Comparison of ENCODE assay signal across 22 cellular contexts in genomic region chr12:96809522-96809921, GRCh38.
DNase-seq lines count a peak whose midpoint lies in the region; ATAC-seq, FAIRE-seq and TF ChIP-seq lines count a peak whose summit lies in the region.
"Had no signal": no experiment of that assay in that cellular context is flagged by ENCODE, and none has a peak within 500 bp of the region (broad histone marks: within the 10 kb centered on the region; RNA-seq: fewer than 3 reads in every experiment).

No MANE protein-coding gene starts in this region.

- H3K4me3 ChIP-seq in A549, result no peak overlapping the region
- H3K4me3 ChIP-seq in SJSA1, result no peak overlapping the region

- no peak for TF ChIP-seq EP300 in A549 (IDR thresholded peaks at IDR 0.05)

- H3K9me3 Mint-ChIP-seq in chondrocyte (ENCODE audit: low read depth), result peaks cover 23% of the 10 kb centered on the region
- peaks cover 2% of the 10 kb centered on the region for H3K9me3 Mint-ChIP-seq in progenitor cell of endocrine pancreas (ENCODE audit: low read depth)

- FAIRE-seq in A549 (lab: Jason Lieb, UNC) (peak; percentile 46), GM19239 (lab: Jason Lieb, UNC) (peak; percentile 69), urothelium cell line (lab: Jason Lieb, UNC) (no peak)
- FAIRE-seq: HTR-8/SVneo, RCC 7860 had no signal

- CTCF ChIA-PET in A549 (lab: Yijun Ruan, JAX), result no interaction called here

- no peak for DNase-seq in A549 (ENCODE audit: low read depth in 1 of 2, low spot score in 1 of 2)
- DNase-seq in GM19239 (ENCODE audit: insufficient read length, low spot score), result no peak
- no peak for DNase-seq in SJSA1 (ENCODE audit: low read depth in 1 of 2, low spot score in 2 of 2)
- no peak for DNase-seq in chondrocyte (ENCODE audit: low spot score)
- DNase-seq in urothelium cell line (ENCODE audit: low spot score), result no peak
- DNase-seq in progenitor cell of endocrine pancreas (ENCODE audit: low spot score, unreplicated experiment), result no peak
- DNase-seq: 8988T; DMS 273 treated with DMSO at 0.1 percent for 48 hours; GF-D8; IMR-90; Kasumi-1; NCI-H1092 treated with DMSO at 0.1 percent for 48 hours; NCI-H2081 treated with DMSO at 0.1 percent for 48 hours; NK-92 treated with Interleukin-12 subunit alpha and Interleukin-12 subunit beta, amount 100 ng/mL, for 24 hours; SHP77 treated with DMSO at 0.1 percent for 48 hours; T-helper 1 cell had no signal

- H3K4me3 Mint-ChIP-seq in chondrocyte (ENCODE audit: unreplicated experiment) (no peak overlapping the region), progenitor cell of endocrine pancreas (ENCODE audit: low read depth) (no peak overlapping the region)
- H3K4me3 Mint-ChIP-seq: B cell had no signal

- no peak for TF ChIP-seq CTCF in A549 (IDR thresholded peaks at IDR 0.05)
- TF ChIP-seq CTCF in chondrocyte (IDR thresholded peaks at IDR 0.05), result no peak
- no peak for TF ChIP-seq CTCF in progenitor cell of endocrine pancreas (IDR thresholded peaks at IDR 0.05; ENCODE audit: unreplicated experiment)

- TF ChIP-seq RAD21 in A549 (conservative IDR thresholded peaks at IDR 0.05 in 1 of 2, IDR thresholded peaks at IDR 0.05 in 1 of 2), result no peak

- no peak for TF ChIP-seq POLR2A in A549 (IDR thresholded peaks at IDR 0.05; ENCODE audit: low read length)

- H3K4me1 ChIP-seq in A549 (peaks cover 18% of the 10 kb centered on the region), SJSA1 (replicated peaks) (peaks cover 45% of the 10 kb centered on the region)

- no peak overlapping the region for H3K27ac Mint-ChIP-seq in chondrocyte (ENCODE audit: unreplicated experiment)
- no peak overlapping the region for H3K27ac Mint-ChIP-seq in progenitor cell of endocrine pancreas
- H3K27ac Mint-ChIP-seq: B cell had no signal

- H3K27me3 ChIP-seq in SJSA1 (replicated peaks), result no peaks in the 10 kb centered on the region

- H3K36me3 ChIP-seq in SJSA1, result no peaks in the 10 kb centered on the region

- ATAC-seq in A549 (no peak), HG03432 (IDR thresholded peaks at IDR 0.05; ENCODE audit: unreplicated experiment) (peak; percentile 44), HG02973 (IDR thresholded peaks at IDR 0.05; ENCODE audit: unreplicated experiment) (no peak)
- ATAC-seq: HCT116 had no signal

- H3K36me3 Mint-ChIP-seq in chondrocyte (ENCODE audit: low read depth), result no peaks in the 10 kb centered on the region
- no peaks in the 10 kb centered on the region for H3K36me3 Mint-ChIP-seq in progenitor cell of endocrine pancreas (ENCODE audit: insufficient read depth)

- H3K4me2 ChIP-seq in A549, result no peak overlapping the region

- peaks cover 5% of the 10 kb centered on the region for H3K27me3 Mint-ChIP-seq in chondrocyte (ENCODE audit: low read depth)
- no peaks in the 10 kb centered on the region for H3K27me3 Mint-ChIP-seq in progenitor cell of endocrine pancreas
- H3K27me3 Mint-ChIP-seq: B cell had no signal

- H3K4me1 Mint-ChIP-seq in chondrocyte (ENCODE audit: low read depth), result peaks cover 6% of the 10 kb centered on the region
- H3K4me1 Mint-ChIP-seq in progenitor cell of endocrine pancreas (ENCODE audit: low read depth), result peaks cover 6% of the 10 kb centered on the region
- H3K4me1 Mint-ChIP-seq: B cell had no signal

- POLR2A ChIA-PET in A549 (lab: Yijun Ruan, JAX), result no interaction called here

- H3K27ac ChIP-seq in A549, result peak overlapping the region in 1 of 2 experiments; percentile 60; a peak in 2 of 6 replicates
- H3K27ac ChIP-seq in SJSA1, result peak overlapping the region; percentile 98

- H3K9me3 ChIP-seq in A549 (no peaks in the 10 kb centered on the region), SJSA1 (replicated peaks) (no peaks in the 10 kb centered on the region)

TF ChIP-seq in A549, 52 proteins besides CTCF, POLR2A, EP300 and RAD21:
- TF ChIP-seq EHF (CRISPR knock-in tag; IDR thresholded peaks at IDR 0.05), result no peak
- TF ChIP-seq HOXA7 (CRISPR knock-in tag; IDR thresholded peaks at IDR 0.05), result no peak
- no peak for TF ChIP-seq TFCP2L1 (CRISPR knock-in tag; IDR thresholded peaks at IDR 0.05)
- TF ChIP-seq, protein P1, sequence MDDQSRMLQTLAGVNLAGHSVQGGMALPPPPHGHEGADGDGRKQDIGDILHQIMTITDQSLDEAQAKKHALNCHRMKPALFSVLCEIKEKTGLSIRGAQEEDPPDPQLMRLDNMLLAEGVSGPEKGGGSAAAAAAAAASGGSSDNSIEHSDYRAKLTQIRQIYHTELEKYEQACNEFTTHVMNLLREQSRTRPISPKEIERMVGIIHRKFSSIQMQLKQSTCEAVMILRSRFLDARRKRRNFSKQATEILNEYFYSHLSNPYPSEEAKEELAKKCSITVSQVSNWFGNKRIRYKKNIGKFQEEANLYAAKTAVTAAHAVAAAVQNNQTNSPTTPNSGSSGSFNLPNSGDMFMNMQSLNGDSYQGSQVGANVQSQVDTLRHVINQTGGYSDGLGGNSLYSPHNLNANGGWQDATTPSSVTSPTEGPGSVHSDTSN (IDR thresholded peaks at IDR 0.05), result no peak
- TF ChIP-seq CEBPB (IDR thresholded peaks at IDR 0.05), result no peak
- TF ChIP-seq CHD4 (IDR thresholded peaks at IDR 0.05; ENCODE audit: borderline replicate concordance), result no peak
- no peak for TF ChIP-seq MAFK (IDR thresholded peaks at IDR 0.05; ENCODE audit: partially characterized antibody)
- no peak for TF ChIP-seq KDM1A (IDR thresholded peaks at IDR 0.05; ENCODE audit: low read depth)
- TF ChIP-seq RNF2 (IDR thresholded peaks at IDR 0.05; ENCODE audit: borderline replicate concordance, low read depth), result no peak
- TF ChIP-seq, protein P2, sequence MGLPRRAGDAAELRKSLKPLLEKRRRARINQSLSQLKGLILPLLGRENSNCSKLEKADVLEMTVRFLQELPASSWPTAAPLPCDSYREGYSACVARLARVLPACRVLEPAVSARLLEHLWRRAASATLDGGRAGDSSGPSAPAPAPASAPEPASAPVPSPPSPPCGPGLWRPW (IDR thresholded peaks at IDR 0.05), result no peak
- TF ChIP-seq RARB (CRISPR knock-in tag; IDR thresholded peaks at IDR 0.05), result no peak
- no peak for TF ChIP-seq BHLHE40 (IDR thresholded peaks at IDR 0.05; ENCODE audit: low read depth, low read length)
- TF ChIP-seq ZSCAN20 (CRISPR knock-in tag; IDR thresholded peaks at IDR 0.05), result no peak
- TF ChIP-seq PHF8 (IDR thresholded peaks at IDR 0.05; ENCODE audit: borderline replicate concordance, low read depth), result no peak
- TF ChIP-seq CBX8 (IDR thresholded peaks at IDR 0.05), result no peak
- TF ChIP-seq NPAS2 (CRISPR knock-in tag; IDR thresholded peaks at IDR 0.05; ENCODE audit: borderline replicate concordance), result no peak
- no peak for TF ChIP-seq MAZ (IDR thresholded peaks at IDR 0.05; ENCODE audit: borderline replicate concordance, low read depth, low read length)
- TF ChIP-seq KDM5A (IDR thresholded peaks at IDR 0.05), result no peak
TF ChIP-seq in A549: peak in this region for 0.
